In the genomic region with DNA sequence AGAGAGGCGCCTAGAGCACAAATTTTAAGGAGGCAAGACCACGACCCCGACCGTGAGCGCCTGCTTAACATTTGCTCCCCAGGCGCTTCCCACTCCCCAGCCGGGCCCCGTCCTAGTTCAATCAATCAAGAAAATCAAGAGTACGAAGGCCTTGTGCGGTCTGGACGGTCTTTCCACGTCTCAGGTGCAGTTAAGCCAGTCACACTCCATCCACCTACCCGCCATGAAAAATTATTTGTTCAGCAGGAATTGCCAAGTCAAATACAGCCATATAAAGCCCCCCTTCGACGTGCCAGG, we compare ENCODE assay signal across 8 cellular contexts. TPM values are rescaled to one million over a fixed set of nuclear protein-coding genes. Genes with fewer than 3 reads are reported as not detected.
DNase-seq lines count a peak whose midpoint lies in the region; ATAC-seq and TF ChIP-seq lines count a peak whose summit lies in the region.

No MANE protein-coding gene starts in this region.

- H3K4me3 ChIP-seq in rectal smooth muscle tissue (ENCODE audit: low read length): peak overlapping the region; percentile 96

- H3K4me1 ChIP-seq in rectal smooth muscle tissue (ENCODE audit: control insufficient read depth, insufficient read depth, low read length): no peaks in the 10 kb centered on the region

- H3K27ac Mint-ChIP-seq in activated T-cell treated with anti-CD3 and anti-CD28 coated beads, Interleukin-2, amount 50 U/mL, for 24 hours: peak overlapping the region; percentile 97
- H3K27ac Mint-ChIP-seq in T-helper 17 cell (peak overlapping the region; percentile 99), glutamatergic neuron (ENCODE audit: unreplicated experiment) (peak overlapping the region; percentile 85)

- H3K27me3 Mint-ChIP-seq in activated T-cell treated with anti-CD3 and anti-CD28 coated beads, Interleukin-2, amount 50 U/mL, for 24 hours: no peaks in the 10 kb centered on the region
- no peaks in the 10 kb centered on the region for H3K27me3 Mint-ChIP-seq in T-helper 17 cell
- H3K27me3 Mint-ChIP-seq in glutamatergic neuron (ENCODE audit: unreplicated experiment): peaks cover 9% of the 10 kb centered on the region

- peaks cover 48% of the 10 kb centered on the region for H3K36me3 Mint-ChIP-seq in activated T-cell treated with anti-CD3 and anti-CD28 coated beads, Interleukin-2, amount 50 U/mL, for 24 hours (ENCODE audit: low read depth)
- H3K36me3 Mint-ChIP-seq in T-helper 17 cell (ENCODE audit: low read depth) (no peaks in the 10 kb centered on the region), glutamatergic neuron (ENCODE audit: unreplicated experiment) (no peaks in the 10 kb centered on the region)

- H3K9me3 ChIP-seq in T-helper 17 cell (ENCODE audit: control insufficient read depth, low read length, poor library complexity, severe bottlenecking): no peaks in the 10 kb centered on the region

- peak overlapping the region; percentile 56 for H3K9ac ChIP-seq in rectal smooth muscle tissue (ENCODE audit: low read length)

- peak overlapping the region; percentile 97 for H3K27ac ChIP-seq in rectal smooth muscle tissue (ENCODE audit: low read depth, low read length)

- no peaks in the 10 kb centered on the region for H3K36me3 ChIP-seq in rectal smooth muscle tissue (ENCODE audit: control insufficient read depth, insufficient read depth, low read length)

- DNase-seq in activated T-cell treated with anti-CD3 and anti-CD28 coated beads, Interleukin-2, amount 50 U/mL, for 24 hours: no peak
- DNase-seq in activated T-cell treated with anti-CD3 and anti-CD28 coated beads for 4 hours (no peak), T-helper 17 cell (no peak), glutamatergic neuron (peak; percentile 28), NCI-H2029 treated with DMSO at 0.1 percent for 48 hours (lab: John Stamatoyannopoulos, UW) (no peak), cerebellar cortex (ENCODE audit: low spot score) (no peak), activated gamma-delta T cell treated with Interleukin-2 at 50 U/mL for 16 hours (no peak)

- peaks cover 38% of the 10 kb centered on the region for H3K4me1 Mint-ChIP-seq in activated T-cell treated with anti-CD3 and anti-CD28 coated beads, Interleukin-2, amount 50 U/mL, for 24 hours (ENCODE audit: low read depth)
- H3K4me1 Mint-ChIP-seq in T-helper 17 cell (peaks cover 16% of the 10 kb centered on the region), glutamatergic neuron (ENCODE audit: low read depth, unreplicated experiment) (peaks cover 3% of the 10 kb centered on the region)

- no peaks in the 10 kb centered on the region for H3K9me3 Mint-ChIP-seq in activated T-cell treated with anti-CD3 and anti-CD28 coated beads, Interleukin-2, amount 50 U/mL, for 24 hours
- H3K9me3 Mint-ChIP-seq in glutamatergic neuron (ENCODE audit: unreplicated experiment): peaks cover 7% of the 10 kb centered on the region

- H3K4me3 Mint-ChIP-seq in activated T-cell treated with anti-CD3 and anti-CD28 coated beads, Interleukin-2, amount 50 U/mL, for 24 hours: peak overlapping the region; percentile 97
- H3K4me3 Mint-ChIP-seq in T-helper 17 cell: peak overlapping the region; percentile 98
- H3K4me3 Mint-ChIP-seq in glutamatergic neuron (ENCODE audit: unreplicated experiment): peak overlapping the region; percentile 93

- no peaks in the 10 kb centered on the region for H3K27me3 ChIP-seq in rectal smooth muscle tissue (ENCODE audit: control insufficient read depth, insufficient read depth, low read length)

- ATAC-seq in T-helper 17 cell: peak; percentile 5

- TF ChIP-seq CTCF in glutamatergic neuron (IDR thresholded peaks at IDR 0.05; ENCODE audit: partially characterized antibody, unreplicated experiment): no peak

RNA-seq across cellular contexts. Expression of a gene that starts 0.6 kb away (rescaled TPM):
- 10 to 100 TPM in 1 of 2 donors, 1 to 10 TPM in 1; 7.4 to 10.3 TPM for total RNA-seq in T-helper 17 cell
- total RNA-seq in glutamatergic neuron (ENCODE audit: unreplicated experiment): 8.0 TPM

RNA-seq across cellular contexts. Expression of a gene that starts 11.9 kb away (rescaled TPM):
- total RNA-seq in T-helper 17 cell (1,000 to 10,000 TPM; 3,969 to 4,133 TPM), glutamatergic neuron (ENCODE audit: unreplicated experiment) (635 TPM)

RNA-seq across cellular contexts. Expression of a gene that starts 22.3 kb away (rescaled TPM):
- total RNA-seq in T-helper 17 cell (100 to 1,000 TPM; 209 to 250 TPM), glutamatergic neuron (ENCODE audit: unreplicated experiment) (94.2 TPM)

RNA-seq across cellular contexts. Expression of a gene that starts 22.5 kb away (rescaled TPM):
- 10 to 100 TPM; 30.0 to 34.5 TPM for total RNA-seq in T-helper 17 cell
- total RNA-seq in glutamatergic neuron (ENCODE audit: unreplicated experiment): 20.6 TPM

RNA-seq across cellular contexts. Expression of a gene that starts 36.9 kb away (rescaled TPM):
- 10 to 100 TPM; 25.7 to 34.0 TPM for total RNA-seq in T-helper 17 cell
- total RNA-seq in glutamatergic neuron (ENCODE audit: unreplicated experiment): 19.1 TPM
